In genomic region chr12:91924827-91925226, GRCh38 we compare ENCODE assay signal across 30 cellular contexts.
"Had no signal": no experiment of that assay in that cellular context is flagged by ENCODE, and none has a peak within 500 bp of the region (broad histone marks: within the 10 kb centered on the region; RNA-seq: fewer than 3 reads in every experiment).

No MANE protein-coding gene starts in this region.

- H3K4me3 ChIP-seq: esophagus squamous epithelium had no signal

- DNase-seq: activated CD4-positive, alpha-beta memory T cell treated with anti-CD3 and anti-CD28 coated beads for 36 hours; activated CD4-positive, alpha-beta T cell treated with anti-CD3 and anti-CD28 coated beads for 36 hours; activated CD4-positive, alpha-beta T cell treated with anti-CD3 and anti-CD28 coated beads, Interleukin-2, amount 10 ng/mL, durations not matched to agents 24 days and 14 days; activated CD4-positive, CD25-positive, alpha-beta regulatory T cell; activated CD4-positive, CD25-positive, alpha-beta regulatory T cell treated with anti-CD3 and anti-CD28 coated beads, Interleukin-2, amount 50 U/mL, for 72 hours; activated CD8-positive, alpha-beta memory T cell treated with anti-CD3 and anti-CD28 coated beads, Interleukin-2, amount 10 ng/mL, durations not matched to agents 7 days and 5 days; activated CD8-positive, alpha-beta memory T cell treated with anti-CD3 and anti-CD28 coated beads, Interleukin-2, amount 50 U/mL, for 4 hours; activated CD8-positive, alpha-beta T cell treated with anti-CD3 and anti-CD28 coated beads, Interleukin-2, amount 10 ng/mL, durations not matched to agents 7 days and 5 days; activated gamma-delta T cell; activated naive CD4-positive, alpha-beta T cell; activated naive CD4-positive, alpha-beta T cell treated with anti-CD3 and anti-CD28 coated beads, Interleukin-2, amount 10 ng/mL, durations not matched to agents 7 days and 5 days; activated naive CD8-positive, alpha-beta T cell treated with anti-CD3 and anti-CD28 coated beads, Interleukin-2, amount 10 ng/mL, durations not matched to agents 7 days and 5 days; activated T-cell treated with anti-CD3 and anti-CD28 coated beads, Interleukin-2, amount 50 U/mL, for 1 hour; activated T-cell treated with anti-CD3 and anti-CD28 coated beads, Interleukin-2, amount 50 U/mL, for 72 hours; amniotic stem cell; anterior cingulate cortex; caudate nucleus; cortex of kidney; dermis blood vessel endothelial cell; effector CD4-positive, alpha-beta T cell; effector memory CD8-positive, alpha-beta T cell; esophagus squamous epithelium; foreskin melanocyte; head of caudate nucleus; T-helper 2 cell had no signal

- H3K36me3 Mint-ChIP-seq: activated CD4-positive, alpha-beta memory T cell treated with anti-CD3 and anti-CD28 coated beads for 36 hours; activated CD8-positive, alpha-beta memory T cell treated with anti-CD3 and anti-CD28 coated beads, Interleukin-2, amount 10 ng/mL, durations not matched to agents 7 days and 5 days; activated naive CD4-positive, alpha-beta T cell treated with anti-CD3 and anti-CD28 coated beads, Interleukin-2, amount 10 ng/mL, durations not matched to agents 7 days and 5 days had no signal

- H3K27ac Mint-ChIP-seq: activated CD4-positive, alpha-beta memory T cell treated with anti-CD3 and anti-CD28 coated beads for 36 hours; activated CD4-positive, alpha-beta T cell treated with anti-CD3 and anti-CD28 coated beads for 36 hours; activated CD4-positive, alpha-beta T cell treated with anti-CD3 and anti-CD28 coated beads, Interleukin-2, amount 10 ng/mL, durations not matched to agents 24 days and 14 days; activated CD8-positive, alpha-beta memory T cell treated with anti-CD3 and anti-CD28 coated beads, Interleukin-2, amount 10 ng/mL, durations not matched to agents 7 days and 5 days; activated CD8-positive, alpha-beta T cell treated with anti-CD3 and anti-CD28 coated beads, Interleukin-2, amount 10 ng/mL, durations not matched to agents 7 days and 5 days; activated naive CD4-positive, alpha-beta T cell treated with anti-CD3 and anti-CD28 coated beads, Interleukin-2, amount 10 ng/mL, durations not matched to agents 7 days and 5 days; activated naive CD4-positive, alpha-beta T cell treated with anti-CD3 and anti-CD28 coated beads, Interleukin-2, amount 50 U/mL, for 72 hours; activated naive CD8-positive, alpha-beta T cell treated with anti-CD3 and anti-CD28 coated beads, Interleukin-2, amount 10 ng/mL, durations not matched to agents 7 days and 5 days; activated T-cell treated with anti-CD3 and anti-CD28 coated beads, Interleukin-2, amount 50 U/mL, for 72 hours; effector memory CD8-positive, alpha-beta T cell had no signal

- H3K4me3 Mint-ChIP-seq: activated CD4-positive, alpha-beta memory T cell treated with anti-CD3 and anti-CD28 coated beads for 36 hours; activated CD4-positive, alpha-beta T cell treated with anti-CD3 and anti-CD28 coated beads for 36 hours; activated CD4-positive, alpha-beta T cell treated with anti-CD3 and anti-CD28 coated beads, Interleukin-2, amount 10 ng/mL, durations not matched to agents 24 days and 14 days; activated CD8-positive, alpha-beta memory T cell treated with anti-CD3 and anti-CD28 coated beads, Interleukin-2, amount 10 ng/mL, durations not matched to agents 7 days and 5 days; activated CD8-positive, alpha-beta T cell treated with anti-CD3 and anti-CD28 coated beads, Interleukin-2, amount 10 ng/mL, durations not matched to agents 7 days and 5 days; activated naive CD4-positive, alpha-beta T cell treated with anti-CD3 and anti-CD28 coated beads, Interleukin-2, amount 10 ng/mL, durations not matched to agents 7 days and 5 days; activated naive CD8-positive, alpha-beta T cell treated with anti-CD3 and anti-CD28 coated beads, Interleukin-2, amount 10 ng/mL, durations not matched to agents 7 days and 5 days; activated T-cell treated with anti-CD3 and anti-CD28 coated beads, Interleukin-2, amount 50 U/mL, for 72 hours; effector memory CD8-positive, alpha-beta T cell had no signal

- FAIRE-seq: astrocyte, colon, endothelial cell of umbilical vein had no signal

- H3K27ac ChIP-seq: epithelial cell of prostate had no signal

- ATAC-seq: activated CD4-positive, alpha-beta T cell treated with anti-CD3 and anti-CD28 coated beads for 36 hours; activated CD8-positive, alpha-beta memory T cell treated with anti-CD3 and anti-CD28 coated beads, Interleukin-2, amount 10 ng/mL, durations not matched to agents 7 days and 5 days; activated CD8-positive, alpha-beta T cell treated with anti-CD3 and anti-CD28 coated beads, Interleukin-2, amount 10 ng/mL, durations not matched to agents 7 days and 5 days; activated naive CD4-positive, alpha-beta T cell treated with anti-CD3 and anti-CD28 coated beads, Interleukin-2, amount 50 U/mL, for 72 hours; activated T-cell treated with anti-CD3 and anti-CD28 coated beads, Interleukin-2, amount 50 U/mL, for 72 hours; effector memory CD8-positive, alpha-beta T cell had no signal

- H3K9me3 ChIP-seq: esophagus squamous epithelium had no signal

- H3K4me1 Mint-ChIP-seq: activated naive CD8-positive, alpha-beta T cell treated with anti-CD3 and anti-CD28 coated beads, Interleukin-2, amount 10 ng/mL, durations not matched to agents 7 days and 5 days had no signal

- H3K27me3 ChIP-seq: esophagus squamous epithelium had no signal

- H3K36me3 ChIP-seq: esophagus squamous epithelium had no signal

- H3K9me3 Mint-ChIP-seq: activated CD4-positive, alpha-beta memory T cell treated with anti-CD3 and anti-CD28 coated beads for 36 hours; effector memory CD8-positive, alpha-beta T cell had no signal

- H3K27me3 Mint-ChIP-seq: activated CD4-positive, alpha-beta memory T cell treated with anti-CD3 and anti-CD28 coated beads for 36 hours; activated CD4-positive, alpha-beta T cell treated with anti-CD3 and anti-CD28 coated beads for 36 hours; activated CD4-positive, alpha-beta T cell treated with anti-CD3 and anti-CD28 coated beads, Interleukin-2, amount 10 ng/mL, durations not matched to agents 24 days and 14 days; activated CD8-positive, alpha-beta memory T cell treated with anti-CD3 and anti-CD28 coated beads, Interleukin-2, amount 10 ng/mL, durations not matched to agents 7 days and 5 days; activated naive CD4-positive, alpha-beta T cell treated with anti-CD3 and anti-CD28 coated beads, Interleukin-2, amount 10 ng/mL, durations not matched to agents 7 days and 5 days; activated naive CD8-positive, alpha-beta T cell treated with anti-CD3 and anti-CD28 coated beads, Interleukin-2, amount 10 ng/mL, durations not matched to agents 7 days and 5 days; effector memory CD8-positive, alpha-beta T cell had no signal
